15 cellular contexts compared by ENCODE assay signal in the genomic region with DNA sequence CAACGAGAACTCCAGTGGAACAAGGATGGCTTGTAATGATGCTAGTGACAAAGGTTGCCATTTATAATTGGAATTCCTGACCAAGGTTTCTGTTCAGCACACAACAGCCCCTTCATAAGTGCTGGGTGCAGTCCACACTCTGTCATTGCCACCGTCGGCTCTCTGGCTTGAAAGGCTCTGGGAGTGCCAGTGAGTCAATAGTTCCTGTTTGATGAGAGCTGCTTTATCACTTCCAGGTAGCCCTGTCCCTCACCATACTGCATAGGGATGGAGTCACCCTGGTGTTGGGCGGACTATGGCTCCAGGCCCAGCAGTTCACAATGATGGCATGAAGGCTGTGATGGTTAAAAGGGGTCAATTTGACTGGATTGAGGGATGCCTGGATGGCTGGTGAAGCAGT. TPM values are rescaled to one million over a fixed set of nuclear protein-coding genes. Genes with fewer than 3 reads are reported as not detected.
DNase-seq lines count a peak whose midpoint lies in the region; ATAC-seq and TF ChIP-seq lines count a peak whose summit lies in the region.
"Had no signal": no experiment of that assay in that cellular context is flagged by ENCODE, and none has a peak within 500 bp of the region (broad histone marks: within the 10 kb centered on the region; RNA-seq: fewer than 3 reads in every experiment).

No MANE protein-coding gene starts in this region.

- no peaks in the 10 kb centered on the region for H3K27me3 Mint-ChIP-seq in activated T-helper 2 cell treated with anti-CD3 and anti-CD28 coated beads, Interferon-gamma antibody, Interleukin-2, Interleukin-4, amounts not matched to agents 10 μg/mL and 5 μg/mL and 100 μg/mL, durations not matched to agents 14 hours and 24 hours and 36 hours (ENCODE audit: low read depth)
- H3K27me3 Mint-ChIP-seq in mesothelial cell of epicardium (ENCODE audit: low read depth): peaks cover 1% of the 10 kb centered on the region

- H3K4me3 Mint-ChIP-seq in activated T-helper 2 cell treated with anti-CD3 and anti-CD28 coated beads, Interferon-gamma antibody, Interleukin-2, Interleukin-4, amounts not matched to agents 10 μg/mL and 5 μg/mL and 100 μg/mL, durations not matched to agents 14 hours and 24 hours and 36 hours (ENCODE audit: low read depth): no peak overlapping the region
- no peak overlapping the region for H3K4me3 Mint-ChIP-seq in mesothelial cell of epicardium

- peak overlapping the region; percentile 66 for H3K27ac ChIP-seq in substantia nigra (ENCODE audit: low read depth, low read length, poor library complexity, severe bottlenecking)
- H3K27ac ChIP-seq: GM23248, HL-60, upper lobe of left lung had no signal

- no peak overlapping the region for H3K4me3 ChIP-seq in mucosa of descending colon
- H3K4me3 ChIP-seq: GM23248, MG63, upper lobe of left lung had no signal

- peaks cover 2% of the 10 kb centered on the region for H3K4me1 ChIP-seq in mucosa of descending colon (ENCODE audit: low read depth)

- DNase-seq in activated effector memory CD4-positive, alpha-beta T cell treated with anti-CD3 and anti-CD28 coated beads, Interleukin-2, amount 50 U/mL, for 16 hours: peak; percentile 72
- no peak for DNase-seq in activated effector memory CD4-positive, alpha-beta T cell treated with Interleukin-2 at 50 U/mL for 16 hours
- no peak for DNase-seq in activated T-helper 2 cell treated with anti-CD3 and anti-CD28 coated beads, Interferon-gamma antibody, Interleukin-2, Interleukin-4, amounts not matched to agents 10 μg/mL and 5 μg/mL and 100 μg/mL, durations not matched to agents 14 hours and 24 hours and 36 hours (ENCODE audit: low spot score)
- DNase-seq in mucosa of descending colon (no peak), substantia nigra (lab: John Stamatoyannopoulos, UW) (peak in 4 of 49 donors; percentile 25 to 40 (median 26)), ureter (ENCODE audit: low spot score) (no peak), midbrain (lab: John Stamatoyannopoulos, UW) (no peak), mesothelial cell of epicardium (ENCODE audit: low spot score in 2 of 2, unreplicated experiment in 2 of 2) (no peak)
- DNase-seq: ACHN, DMS153, GM23248, MG63, NCI-H2171 had no signal

- H3K36me3 Mint-ChIP-seq in activated T-helper 2 cell treated with anti-CD3 and anti-CD28 coated beads, Interferon-gamma antibody, Interleukin-2, Interleukin-4, amounts not matched to agents 10 μg/mL and 5 μg/mL and 100 μg/mL, durations not matched to agents 14 hours and 24 hours and 36 hours (ENCODE audit: low read depth): peaks cover 6% of the 10 kb centered on the region
- H3K36me3 Mint-ChIP-seq in mesothelial cell of epicardium: no peaks in the 10 kb centered on the region

- intact Hi-C loops in activated T-helper 2 cell treated with anti-CD3 and anti-CD28 coated beads, Interferon-gamma antibody, Interleukin-2, Interleukin-4, amounts not matched to agents 10 μg/mL and 5 μg/mL and 100 μg/mL, durations not matched to agents 14 hours and 24 hours and 36 hours (cut with micrococcal nuclease): loop anchor here (1.0 kb wide), 1 partner anchor 10 kb away; no protein-coding TSS in a partner anchor
- intact Hi-C loops in mucosa of descending colon (cut with DNase I, micrococcal nuclease): no loop called here

- peak; percentile 70 for ATAC-seq in mucosa of descending colon

- peaks cover 3% of the 10 kb centered on the region for H3K9me3 ChIP-seq in mucosa of descending colon
- H3K9me3 ChIP-seq: MG63, upper lobe of left lung had no signal

- peak overlapping the region; percentile 61 for H3K27ac Mint-ChIP-seq in activated T-helper 2 cell treated with anti-CD3 and anti-CD28 coated beads, Interferon-gamma antibody, Interleukin-2, Interleukin-4, amounts not matched to agents 10 μg/mL and 5 μg/mL and 100 μg/mL, durations not matched to agents 14 hours and 24 hours and 36 hours
- H3K27ac Mint-ChIP-seq in mesothelial cell of epicardium: no peak overlapping the region

- TF ChIP-seq CTCF in mucosa of descending colon (IDR thresholded peaks at IDR 0.05): no peak
- no peak for TF ChIP-seq CTCF in mesothelial cell of epicardium (IDR thresholded peaks at IDR 0.05; ENCODE audit: unreplicated experiment)

- H3K9me3 Mint-ChIP-seq in activated T-helper 2 cell treated with anti-CD3 and anti-CD28 coated beads, Interferon-gamma antibody, Interleukin-2, Interleukin-4, amounts not matched to agents 10 μg/mL and 5 μg/mL and 100 μg/mL, durations not matched to agents 14 hours and 24 hours and 36 hours: peaks cover 10% of the 10 kb centered on the region
- peaks cover 22% of the 10 kb centered on the region for H3K9me3 Mint-ChIP-seq in mesothelial cell of epicardium

- peaks cover 91% of the 10 kb centered on the region for H3K4me1 Mint-ChIP-seq in activated T-helper 2 cell treated with anti-CD3 and anti-CD28 coated beads, Interferon-gamma antibody, Interleukin-2, Interleukin-4, amounts not matched to agents 10 μg/mL and 5 μg/mL and 100 μg/mL, durations not matched to agents 14 hours and 24 hours and 36 hours (ENCODE audit: low read depth)
- peaks cover 13% of the 10 kb centered on the region for H3K4me1 Mint-ChIP-seq in mesothelial cell of epicardium

- H3K36me3 ChIP-seq in mucosa of descending colon (ENCODE audit: low read depth): no peaks in the 10 kb centered on the region
- H3K36me3 ChIP-seq: MG63, upper lobe of left lung had no signal

RNA-seq across cellular contexts. Expression of a gene that starts 34.6 kb away (rescaled TPM):
- 317 and 330 TPM in 2 replicates for total RNA-seq in activated T-helper 2 cell treated with anti-CD3 and anti-CD28 coated beads, Interferon-gamma antibody, Interleukin-2, Interleukin-4, amounts not matched to agents 10 μg/mL and 5 μg/mL and 100 μg/mL, durations not matched to agents 14 hours and 24 hours and 36 hours
- 10 to 100 TPM; 20.9 to 26.9 (median 23.1) TPM for total RNA-seq in mucosa of descending colon
- total RNA-seq in ureter: 54.3 TPM
- total RNA-seq in mesothelial cell of epicardium: 41.8 to 44.7 TPM (median 42.7 TPM) in 3 replicates
